In genomic region chr10:104299031-104299904, GRCh38 we compare ENCODE assay signal across 9 cellular contexts. TPM values are rescaled to one million over a fixed set of nuclear protein-coding genes. Genes with fewer than 3 reads are reported as not detected.
DNase-seq lines count a peak whose midpoint lies in the region; ATAC-seq and TF ChIP-seq lines count a peak whose summit lies in the region.
"Had no signal": no experiment of that assay in that cellular context is flagged by ENCODE, and none has a peak within 500 bp of the region (broad histone marks: within the 10 kb centered on the region; RNA-seq: fewer than 3 reads in every experiment).

No MANE protein-coding gene starts in this region.

- peak overlapping the region in 3 of 4 donors; percentile 39 to 81 (median 66) for H3K27ac ChIP-seq in Peyer's patch
- H3K27ac ChIP-seq in coronary artery, result peak overlapping the region; percentile 82 to 99
- H3K27ac ChIP-seq in testis, result peak overlapping the region; percentile 73 to 80

- H3K4me3 ChIP-seq in Peyer's patch (no peak overlapping the region), coronary artery (peak overlapping the region; percentile 33), testis (no peak overlapping the region)

- H3K36me3 ChIP-seq in Peyer's patch, result no peaks in the 10 kb centered on the region
- no peaks in the 10 kb centered on the region for H3K36me3 ChIP-seq in testis (ENCODE audit: low read depth, missing control alignments)

- WGBS in testis, 2 donors, result 45 to 55% methylated on average over 13 of the region's 13 CpGs

- H3K9me3 ChIP-seq in Peyer's patch (no peaks in the 10 kb centered on the region), testis (no peaks in the 10 kb centered on the region)

- no peak for TF ChIP-seq POLR2A in Peyer's patch (IDR thresholded peaks at IDR 0.05)
- no peak for TF ChIP-seq POLR2A in testis (IDR thresholded peaks at IDR 0.05)

- intact Hi-C loops in testis (cut with DNase I; ENCODE audit: low total_unique reads), result no loop called here

- no peak for TF ChIP-seq CTCF in Peyer's patch (IDR thresholded peaks at IDR 0.05)
- no peak for TF ChIP-seq CTCF in coronary artery (IDR thresholded peaks at IDR 0.05)
- no peak for TF ChIP-seq CTCF in testis (IDR thresholded peaks at IDR 0.05)

- H3K27me3 ChIP-seq in Peyer's patch (no peaks in the 10 kb centered on the region), testis (no peaks in the 10 kb centered on the region)

- no peak for ATAC-seq in HG03095 (IDR thresholded peaks at IDR 0.05; ENCODE audit: unreplicated experiment)
- no peak for ATAC-seq in HG02798 (IDR thresholded peaks at IDR 0.05; ENCODE audit: poor library complexity, unreplicated experiment)
- ATAC-seq in HG03469 (IDR thresholded peaks at IDR 0.05; ENCODE audit: unreplicated experiment), result no peak

- DNase-seq in Peyer's patch, result no peak
- no peak for DNase-seq in coronary artery (ENCODE audit: low spot score)
- DNase-seq in lung microvascular endothelial cell (ENCODE audit: low read depth in 2 of 2), result peak; percentile 75 to 95
- no peak for DNase-seq in testis
- DNase-seq: activated CD4-positive, CD25-positive, alpha-beta regulatory T cell treated with anti-CD3 and anti-CD28 coated beads, Interleukin-2, amount 50 U/mL, for 72 hours; NCI-H1436 treated with DMSO at 0.1 percent for 48 hours had no signal

- H3K4me1 ChIP-seq in Peyer's patch, result peaks cover 0 to 13% (median 0%) of the 10 kb centered on the region in 4 donors
- H3K4me1 ChIP-seq in testis, result peaks cover 13% of the 10 kb centered on the region

RNA-seq across cellular contexts. Expression of gene GSTO2, which starts 30.3 kb away (rescaled TPM):
- total RNA-seq in Peyer's patch (10 to 100 TPM in 3 of 4 donors, 1 to 10 TPM in 1; 9.1 to 15.5 (median 13.7) TPM), lung microvascular endothelial cell (0.65 and 0.99 TPM in 2 replicates), testis (10 to 100 TPM; 28.9 to 51.7 TPM)
- 53.7 TPM for polyA plus RNA-seq in testis (ENCODE audit: insufficient read depth, low read depth, low replicate concordance)

RNA-seq across cellular contexts. Expression of gene ITPRIP, which starts 39.0 kb away (rescaled TPM):
- total RNA-seq in Peyer's patch (1 to 10 TPM; 2.8 to 9.9 (median 7.7) TPM), lung microvascular endothelial cell (24.6 and 35.5 TPM in 2 replicates), testis (10 to 100 TPM; 21.6 to 29.5 TPM)
- 21.5 TPM for polyA plus RNA-seq in testis (ENCODE audit: insufficient read depth, low read depth, low replicate concordance)

RNA-seq across cellular contexts. Expression of gene GSTO1, which starts 44.6 kb away (rescaled TPM):
- total RNA-seq in Peyer's patch, result 100 to 1,000 TPM in 1 of 4 donors, 10 to 100 TPM in 3; 46.4 to 105 (median 69.5) TPM
- 220 and 286 TPM in 2 replicates for total RNA-seq in lung microvascular endothelial cell
- 10 to 100 TPM in 1 of 2 donors, 1 to 10 TPM in 1; 10.0 to 16.4 TPM for total RNA-seq in testis
- 35.2 TPM for polyA plus RNA-seq in testis (ENCODE audit: insufficient read depth, low read depth, low replicate concordance)

RNA-seq across cellular contexts. Expression of gene CFAP58, which starts 54.4 kb away (rescaled TPM):
- total RNA-seq in Peyer's patch (1 to 10 TPM in 1 of 4 donors, not detected in 3; 2.5 TPM), lung microvascular endothelial cell (1.1 and 3.0 TPM in 2 replicates), testis (10 to 100 TPM; 10.1 to 14.6 TPM)
- 16.3 TPM for polyA plus RNA-seq in testis (ENCODE audit: insufficient read depth, low read depth, low replicate concordance)

Comparison
In these comparisons a context has a peak if more than half of its experiments do, and no peak if none do; other contexts are left out.
1. DNase-seq: peak in lung microvascular endothelial cell (2 of 2); none in Peyer's patch (0 of 3), coronary artery (single experiment) and testis (single experiment).
2. Peak in every context shown above with its lines, with median percentiles within 50 percentile points of each other: H3K27ac ChIP-seq.